In genomic region chr2:181988154-181988924, GRCh38 we compare ENCODE assay signal across 1 cellular context.
TF ChIP-seq lines count a peak whose summit lies in the region.

No MANE protein-coding gene starts in this region.

TF ChIP-seq in H1, 55 proteins besides CTCF, POLR2A, EP300 and RAD21:
- TF ChIP-seq JUND (IDR thresholded peaks at IDR 0.05; ENCODE audit: low read length): peak; percentile 78
- no peak for TF ChIP-seq TEAD4 (IDR thresholded peaks at IDR 0.05; ENCODE audit: low read depth, low read length)
